In the genomic region with DNA sequence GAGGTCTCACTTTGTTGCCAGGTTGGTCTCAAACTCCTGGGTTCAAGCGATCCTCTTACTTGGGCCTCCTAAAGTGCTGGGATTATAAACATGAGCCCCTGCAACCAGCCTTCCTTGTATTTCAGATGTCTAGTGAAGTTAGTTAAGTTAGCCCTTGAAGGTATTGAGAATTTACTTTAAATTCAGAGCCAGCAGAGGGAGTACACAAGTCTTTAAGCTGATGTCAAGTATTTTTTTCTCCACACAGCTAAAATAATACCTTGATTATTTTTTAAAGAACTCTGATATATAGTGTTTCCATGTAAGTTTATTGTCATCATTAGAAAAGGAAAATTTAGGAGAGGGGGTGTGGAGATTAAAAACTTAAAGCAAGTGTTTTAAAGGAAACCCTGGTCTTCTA, we compare ENCODE assay signal across 19 cellular contexts. TPM values are rescaled to one million over a fixed set of nuclear protein-coding genes. Genes with fewer than 3 reads are reported as not detected.
DNase-seq lines count a peak whose midpoint lies in the region; ATAC-seq and TF ChIP-seq lines count a peak whose summit lies in the region.
"Had no signal": no experiment of that assay in that cellular context is flagged by ENCODE, and none has a peak within 500 bp of the region (broad histone marks: within the 10 kb centered on the region; RNA-seq: fewer than 3 reads in every experiment).

No MANE protein-coding gene starts in this region.

- no peaks in the 10 kb centered on the region for H3K27me3 ChIP-seq in HCT116 (ENCODE audit: insufficient read depth, low read length)
- H3K27me3 ChIP-seq in SK-N-SH (ENCODE audit: insufficient read depth), result no peaks in the 10 kb centered on the region
- no peaks in the 10 kb centered on the region for H3K27me3 ChIP-seq in kidney epithelial cell (ENCODE audit: control insufficient read depth, insufficient read depth, low read length)
- H3K27me3 ChIP-seq in breast epithelium, result no peaks in the 10 kb centered on the region
- H3K27me3 ChIP-seq: tibial artery had no signal

- intact Hi-C loops in HCT116 (cut with micrococcal nuclease) (no loop called here), natural killer cell (cut with micrococcal nuclease) (no loop called here), breast epithelium (cut with DNase I; ENCODE audit: low total_unique reads) (no loop called here)

- H3K9me3 ChIP-seq in HCT116 (ENCODE audit: control insufficient read depth in 1 of 2, insufficient read depth in 1 of 2, low read depth in 1 of 2, low read length in 2 of 2) (no peaks in the 10 kb centered on the region), SK-N-SH (no peaks in the 10 kb centered on the region), breast epithelium (no peaks in the 10 kb centered on the region)
- H3K9me3 ChIP-seq: tibial artery had no signal

- no peak overlapping the region for H3K9ac ChIP-seq in HCT116 (ENCODE audit: low read length)
- no peak overlapping the region for H3K9ac ChIP-seq in SK-N-SH

- BruUV-seq in HCT116 (replicated peaks; lab: Mats Ljungman, UMichigan), result no TSS peak

- TF ChIP-seq POLR2A in HCT116 (IDR thresholded peaks at IDR 0.05; ENCODE audit: borderline replicate concordance, extremely low read depth, insufficient read depth, insufficient read length), result no peak
- no peak for TF ChIP-seq POLR2A in breast epithelium (IDR thresholded peaks at IDR 0.05)

- 100% methylated on average over 1 of the region's 1 CpG for WGBS in SK-N-SH (ENCODE audit: low lambda C conversion rate)

- peaks cover 13% of the 10 kb centered on the region for H3F3A ChIP-seq in SK-N-SH (replicated peaks; ENCODE audit: insufficient read depth)

- no peaks in the 10 kb centered on the region for H4K20me1 ChIP-seq in HCT116 (ENCODE audit: insufficient read depth)
- H4K20me1 ChIP-seq in SK-N-SH (ENCODE audit: insufficient read depth), result peaks cover 40% of the 10 kb centered on the region

- no peak overlapping the region for H3K27ac Mint-ChIP-seq in natural killer cell
- H3K27ac Mint-ChIP-seq: B cell; stimulated activated effector memory CD8-positive, alpha-beta T cell treated with anti-CD3 and anti-CD28 coated beads, Interleukin-12 subunit alpha, Interleukin-12 subunit beta, amount 100 ng/mL, for 72 hours; T-helper 2 cell treated with Interferon-gamma antibody and Interleukin-4, amounts not matched to agents 5 μg/mL and 100 μg/mL, for 36 hours had no signal

- no peak for TF ChIP-seq EP300 in SK-N-SH (IDR thresholded peaks at IDR 0.05; ENCODE audit: borderline replicate concordance in 1 of 2, low read depth in 1 of 2, low read length in 1 of 2)

- TF ChIP-seq RAD21 in HCT116 (IDR thresholded peaks at IDR 0.05; ENCODE audit: low read depth) (peak; percentile 34; the same call in 1 of the 2 replicates), SK-N-SH (IDR thresholded peaks at IDR 0.05; ENCODE audit: low read length) (peak; percentile 35; the same call in 1 of the 2 replicates)

- peaks cover 66 to 67% of the 10 kb centered on the region in 2 donors for H3K4me1 Mint-ChIP-seq in natural killer cell

- H3K27ac ChIP-seq in C4-2B, result no peak overlapping the region
- no peak overlapping the region for H3K27ac ChIP-seq in HCT116 (ENCODE audit: low read depth, low read length)
- no peak overlapping the region for H3K27ac ChIP-seq in SK-N-SH (ENCODE audit: low read depth in 2 of 2, low read length in 1 of 2)
- no peak overlapping the region for H3K27ac ChIP-seq in breast epithelium

- H3K4me1 ChIP-seq in HCT116 (ENCODE audit: control insufficient read depth in 1 of 2, insufficient read depth in 2 of 2, low read length in 2 of 2) (peaks cover 7 to 8% of the 10 kb centered on the region in 2 experiments), SK-N-SH (ENCODE audit: control insufficient read depth in 1 of 2, insufficient read depth in 2 of 2, low read depth in 1 of 2, low read length in 1 of 2) (peaks cover 6 to 19% of the 10 kb centered on the region in 2 experiments; a peak in 2 of 4 replicates), breast epithelium (peaks cover 0 to 29% of the 10 kb centered on the region in 2 donors)

- CTCF ChIA-PET in HCT116 (lab: Charles Lee), result interaction anchor here (0.6 to 1.4 kb wide), 2 partner anchors 267 to 323 kb away, joined by 3 to 4 read pairs; no protein-coding TSS in a partner anchor
- CTCF ChIA-PET in SK-N-SH (lab: Yijun Ruan, JAX), result interaction anchor here (0.6 to 1.5 kb wide), 4 partner anchors 10 to 502 kb away, joined by 3 read pairs; a partner anchor contains a TSS

- H3K9me3 Mint-ChIP-seq in natural killer cell, result no peaks in the 10 kb centered on the region
- H3K9me3 Mint-ChIP-seq: stimulated activated effector memory CD8-positive, alpha-beta T cell treated with anti-CD3 and anti-CD28 coated beads, Interleukin-12 subunit alpha, Interleukin-12 subunit beta, amount 100 ng/mL, for 72 hours; T-helper 2 cell treated with Interferon-gamma antibody and Interleukin-4, amounts not matched to agents 5 μg/mL and 100 μg/mL, for 36 hours had no signal

- H3K27me3 Mint-ChIP-seq in natural killer cell (ENCODE audit: low read depth in 2 of 2), result no peaks in the 10 kb centered on the region
- H3K27me3 Mint-ChIP-seq: B cell had no signal

- TF ChIP-seq CTCF in C4-2B (conservative IDR thresholded peaks at IDR 0.05), result 0 out of 2 replicates have a peak, but pooled peaks have one; percentile 3
- no peak for TF ChIP-seq CTCF in HCT116 (IDR thresholded peaks at IDR 0.05 in 2 of 3, conservative IDR thresholded peaks at IDR 0.05 in 1 of 3; ENCODE audit: borderline replicate concordance in 1 of 3, insufficient read depth in 1 of 3, low read depth in 2 of 3, low read length in 2 of 3)
- TF ChIP-seq CTCF in SK-N-SH (IDR thresholded peaks at IDR 0.05), result peak; percentile 36; the same call in 1 of the 2 replicates
- peak; percentile 3 for TF ChIP-seq CTCF in kidney epithelial cell (IDR thresholded peaks at IDR 0.05; ENCODE audit: insufficient read depth, low read length, poor library complexity, severe bottlenecking)
- TF ChIP-seq CTCF in natural killer cell (IDR thresholded peaks at IDR 0.05), result no peak
- TF ChIP-seq CTCF in breast epithelium (IDR thresholded peaks at IDR 0.05), result no peak

- peaks cover 10% of the 10 kb centered on the region for H3K36me3 Mint-ChIP-seq in natural killer cell

- no peak overlapping the region for H3K4me3 Mint-ChIP-seq in natural killer cell
- H3K4me3 Mint-ChIP-seq: B cell; stimulated activated effector memory CD8-positive, alpha-beta T cell treated with anti-CD3 and anti-CD28 coated beads, Interleukin-12 subunit alpha, Interleukin-12 subunit beta, amount 100 ng/mL, for 72 hours; T-helper 2 cell treated with Interferon-gamma antibody and Interleukin-4, amounts not matched to agents 5 μg/mL and 100 μg/mL, for 36 hours had no signal

- RAD21 ChIA-PET in HCT116 (lab: Charles Lee; ENCODE audit: low non-redundant PET in 1 of 2, low total read pairs in 2 of 2, uncharacterized antibody in 2 of 2, unreplicated experiment in 2 of 2), result no interaction called here

- H3K9me2 ChIP-seq in HCT116 (ENCODE audit: insufficient read depth) (no peaks in the 10 kb centered on the region), SK-N-SH (no peaks in the 10 kb centered on the region)

- no peak overlapping the region for H2AFZ ChIP-seq in HCT116 (ENCODE audit: low read depth, low read length, poor library complexity, severe bottlenecking)
- H2AFZ ChIP-seq in SK-N-SH (ENCODE audit: low read depth), result no peak overlapping the region

- peaks cover 84% of the 10 kb centered on the region for H3K79me2 ChIP-seq in HCT116 (ENCODE audit: insufficient read depth, low read length)
- H3K79me2 ChIP-seq in SK-N-SH (ENCODE audit: insufficient read depth), result peaks cover 92% of the 10 kb centered on the region

- no peak for ATAC-seq in HCT116
- no peak for ATAC-seq in natural killer cell
- no peak for ATAC-seq in activated CD4-positive, CD25-positive, alpha-beta regulatory T cell treated with anti-CD3 and anti-CD28 coated beads, Interleukin-2, amount 50 U/mL, for 24 hours
- no peak for ATAC-seq in HG02798 (IDR thresholded peaks at IDR 0.05; ENCODE audit: poor library complexity, unreplicated experiment)
- ATAC-seq: stimulated activated effector memory CD8-positive, alpha-beta T cell treated with anti-CD3 and anti-CD28 coated beads, Interleukin-12 subunit alpha, Interleukin-12 subunit beta, amount 100 ng/mL, for 72 hours had no signal

- H3K36me3 ChIP-seq in HCT116 (ENCODE audit: control insufficient read depth in 1 of 2, insufficient read depth in 2 of 2, low read length in 2 of 2) (peaks cover 20 to 31% of the 10 kb centered on the region in 2 experiments; a peak in 3 of 4 replicates), SK-N-SH (replicated peaks in 1 of 2; ENCODE audit: control insufficient read depth in 1 of 2, insufficient read depth in 2 of 2, low read length in 1 of 2) (peaks cover 42% of the 10 kb centered on the region in 2 experiments), kidney epithelial cell (ENCODE audit: control insufficient read depth, insufficient read depth, low read length) (no peaks in the 10 kb centered on the region), breast epithelium (no peaks in the 10 kb centered on the region)

- H3K4me3 ChIP-seq in HCT116 (replicated peaks in 1 of 2; ENCODE audit: low read depth in 1 of 2, low read length in 2 of 2) (no peak overlapping the region), SK-N-SH (ENCODE audit: low read depth in 2 of 2, low read length in 1 of 2) (no peak overlapping the region), kidney epithelial cell (ENCODE audit: low read depth, low read length) (no peak overlapping the region), breast epithelium (no peak overlapping the region)
- H3K4me3 ChIP-seq: tibial artery had no signal

- POLR2A ChIA-PET in HCT116 (lab: Charles Lee), result no interaction called here
- POLR2A ChIA-PET in SK-N-SH (lab: Yijun Ruan, JAX), result no interaction called here

- H3K4me2 ChIP-seq in HCT116 (ENCODE audit: low read length), result no peak overlapping the region
- no peak overlapping the region for H3K4me2 ChIP-seq in SK-N-SH

- DNase-seq in HCT116 (ENCODE audit: low read depth, low spot score) (no peak), SK-N-SH (no peak), kidney epithelial cell (ENCODE audit: low read depth) (no peak), natural killer cell (no peak), breast epithelium (ENCODE audit: low spot score in 2 of 2) (no peak)
- DNase-seq: activated CD4-positive, alpha-beta T cell treated with anti-CD3 and anti-CD28 coated beads, Interleukin-2, amount 50 U/mL, for 4 hours; activated T-cell treated with anti-CD3 and anti-CD28 coated beads, Interleukin-2, amount 50 U/mL, for 48 hours; cerebellar nuclear complex; islet precursor cell; mesendoderm; NCI-H2081; NCI-H524 treated with DMSO at 0.1 percent for 48 hours; tibial artery had no signal

TF ChIP-seq in HCT116, 20 proteins besides CTCF, POLR2A, EP300 and RAD21 (continues in another document):
- no peak for TF ChIP-seq ELF1 (IDR thresholded peaks at IDR 0.05; ENCODE audit: borderline replicate concordance, low read depth)

TF ChIP-seq in SK-N-SH, 30 proteins besides CTCF, POLR2A, EP300 and RAD21 (continues in another document):
- TF ChIP-seq SMC3 (IDR thresholded peaks at IDR 0.05; ENCODE audit: low read depth, low read length), result no peak

RNA-seq across cellular contexts. Expression of a gene that starts 9.8 kb away (rescaled TPM):
- total RNA-seq in HCT116 (2021; ENCODE audit: unreplicated experiment) (40.0 TPM), kidney epithelial cell (37.5 and 41.4 TPM in 2 replicates), natural killer cell (10 to 100 TPM; 43.1 to 70.4 (median 51.3) TPM), breast epithelium (100 to 1,000 TPM; 107 to 181 (median 155) TPM)
- polyA plus RNA-seq in HCT116 (2012), result 20.9 and 25.9 TPM in 2 replicates
- polyA plus RNA-seq in SK-N-SH (2012; rRNA removed), result 8.1 and 8.5 TPM in 2 replicates
- polyA plus RNA-seq in SK-N-SH (2012; cell fraction: cytosol; rRNA removed), result 7.5 and 8.1 TPM in 2 replicates
- polyA plus RNA-seq in SK-N-SH (2012; cell fraction: nucleus; rRNA removed), result 5.9 and 8.0 TPM in 2 replicates

Comparison
In these comparisons a context has a peak if more than half of its experiments do, and no peak if none do; other contexts are left out.
1. CTCF ChIP-seq: peak in C4-2B (single experiment), SK-N-SH (single experiment) and kidney epithelial cell (single experiment); none in HCT116 (0 of 3), natural killer cell (single experiment) and breast epithelium (0 of 3).